ENCODE assay signal across 8 cellular contexts in the genomic region with DNA sequence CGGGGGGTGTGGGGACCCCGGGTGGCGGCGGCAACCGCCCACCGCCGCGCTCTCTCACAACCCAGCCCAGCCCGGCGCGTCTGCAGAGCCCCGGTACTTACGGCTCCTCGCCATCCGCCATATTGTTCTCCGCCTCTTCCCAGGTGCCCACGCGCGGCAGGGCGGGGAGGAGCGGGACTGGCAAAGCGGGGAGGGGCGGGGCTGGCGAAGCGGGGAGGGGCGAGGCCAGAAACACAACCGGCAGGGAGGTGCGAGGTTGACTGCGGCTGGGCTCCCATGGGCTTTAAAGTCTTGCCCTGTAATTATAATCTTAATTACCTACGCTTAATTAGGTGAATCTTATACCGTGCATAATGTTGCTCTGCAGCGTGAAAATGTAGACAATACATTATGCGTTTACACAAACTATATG. TPM values are rescaled to one million over a fixed set of nuclear protein-coding genes. Genes with fewer than 3 reads are reported as not detected.
A peak's percentile ranks its signal among the peaks of the same experiment; 100 is the strongest.
DNase-seq lines count a peak whose midpoint lies in the region; ATAC-seq and TF ChIP-seq lines count a peak whose summit lies in the region.

Gene UBA3 (minus strand): TSS at position 133 of the 412 bp plus-strand sequence. CDS start 12 bp downstream, at position 121.

- no peaks in the 10 kb centered on the region for H3K27me3 Mint-ChIP-seq in activated CD4-positive, alpha-beta memory T cell treated with anti-CD3 and anti-CD28 coated beads for 36 hours

- no peak for TF ChIP-seq POLR2A in lower leg skin (IDR thresholded peaks at IDR 0.05)

- H3K36me3 Mint-ChIP-seq in activated CD4-positive, alpha-beta memory T cell treated with anti-CD3 and anti-CD28 coated beads for 36 hours, result peaks cover 8% of the 10 kb centered on the region

- H3K27ac Mint-ChIP-seq in activated CD4-positive, alpha-beta memory T cell treated with anti-CD3 and anti-CD28 coated beads for 36 hours, result peak within 1 kb of the TSS; percentile 97

- peaks cover 62% of the 10 kb centered on the region for H3K4me1 Mint-ChIP-seq in activated CD4-positive, alpha-beta memory T cell treated with anti-CD3 and anti-CD28 coated beads for 36 hours (ENCODE audit: low read depth)

- H3K9me3 Mint-ChIP-seq in activated CD4-positive, alpha-beta memory T cell treated with anti-CD3 and anti-CD28 coated beads for 36 hours, result no peaks in the 10 kb centered on the region

- WGBS in lower leg skin, 2 donors, result 0 to 1% methylated on average over 32 of the region's 33 CpGs

- H3K27ac ChIP-seq in dorsolateral prefrontal cortex, result peak within 1 kb of the TSS; percentile 54 to 99 (median 92)

- H3K4me3 Mint-ChIP-seq in activated CD4-positive, alpha-beta memory T cell treated with anti-CD3 and anti-CD28 coated beads for 36 hours, result peak within 1 kb of the TSS; percentile 78

- DNase-seq in BE2C, result peak; percentile 95
- peak; percentile 64 for DNase-seq in NCI-H774 (lab: John Stamatoyannopoulos, UW)
- DNase-seq in activated CD4-positive, alpha-beta memory T cell treated with anti-CD3 and anti-CD28 coated beads for 36 hours, result peak; percentile 96
- peak; percentile 86 to 94 (median 92) for DNase-seq in dorsolateral prefrontal cortex
- peak; percentile 90 to 98 for DNase-seq in lower leg skin (ENCODE audit: low spot score in 2 of 2)
- peak; percentile 91 to 95 for DNase-seq in stimulated activated CD4-positive, alpha-beta T cell treated with anti-CD3 and anti-CD28 coated beads, Interleukin-4, amount 100 ng/mL, for 4 hours

- intact Hi-C loops in activated CD4-positive, alpha-beta memory T cell treated with anti-CD3 and anti-CD28 coated beads for 36 hours (cut with micrococcal nuclease), result loop anchor here (1.0 to 5.0 kb wide), 3 partner anchors 15 to 1982 kb away; no protein-coding TSS in a partner anchor
- intact Hi-C loops in dorsolateral prefrontal cortex (cut with DNase I) (no loop called here), lower leg skin (cut with DNase I; ENCODE audit: low total_unique reads) (no loop called here)

- ATAC-seq in GM19324 (IDR thresholded peaks at IDR 0.05; ENCODE audit: low FRiP score, unreplicated experiment) (peak; percentile 57), HG03460 (IDR thresholded peaks at IDR 0.05; ENCODE audit: unreplicated experiment) (peak; percentile 44)

- H3K36me3 ChIP-seq in BE2C, result no peaks in the 10 kb centered on the region; the same call in 1 of the 2 replicates

- H3K4me1 ChIP-seq in BE2C, result no peaks in the 10 kb centered on the region; the same call in 1 of the 2 replicates

- CTCF ChIA-PET in activated CD4-positive, alpha-beta memory T cell treated with anti-CD3 and anti-CD28 coated beads for 36 hours (lab: Charles Lee), result no interaction called here

- POLR2A ChIA-PET in activated CD4-positive, alpha-beta memory T cell treated with anti-CD3 and anti-CD28 coated beads for 36 hours (lab: Charles Lee), result interaction anchor here (1.7 to 6.1 kb wide), 2 partner anchors 13 to 29 kb away, joined by 6 to 81 read pairs; partner anchors contain the start of gene TMF1

- H3K9me3 ChIP-seq in BE2C, result no peaks in the 10 kb centered on the region

- H3K4me3 ChIP-seq in BE2C (ENCODE audit: low read depth, low read length) (peak within 1 kb of the TSS; percentile 81), dorsolateral prefrontal cortex (peak within 1 kb of the TSS; percentile 57 to 98 (median 89)), lower leg skin (ENCODE audit: low read depth, poor library complexity, severe bottlenecking) (peak within 1 kb of the TSS; percentile 85)

- H3K27me3 ChIP-seq in BE2C (no peaks in the 10 kb centered on the region), dorsolateral prefrontal cortex (no peaks in the 10 kb centered on the region)

- TF ChIP-seq CTCF in BE2C (IDR thresholded peaks at IDR 0.05; ENCODE audit: low read depth, low read length) (no peak), dorsolateral prefrontal cortex (IDR thresholded peaks at IDR 0.05 in 54 of 56, conservative IDR thresholded peaks at IDR 0.05 in 2 of 56; ENCODE audit: low read depth in 1 of 56, partially characterized antibody in 56 of 56) (peak in 17 of 56 donors; percentile 7 to 35 (median 13)), lower leg skin (IDR thresholded peaks at IDR 0.05) (no peak)

RNA-seq across cellular contexts. Expression of gene UBA3, which starts in this region (rescaled TPM):
- 58.1 TPM for polyA plus RNA-seq in BE2C (2012; ENCODE audit: insufficient read depth, insufficient read length, low read depth)
- total RNA-seq in activated CD4-positive, alpha-beta memory T cell treated with anti-CD3 and anti-CD28 coated beads for 36 hours, result 10 to 100 TPM; 79.0 to 84.1 TPM
- total RNA-seq in dorsolateral prefrontal cortex, result 10 to 100 TPM; 45.9 to 99.3 (median 65.9) TPM
- 10 to 100 TPM; 33.8 to 54.6 (median 36.6) TPM for total RNA-seq in lower leg skin

Comparison
In these comparisons a context has a peak if more than half of its experiments do, and no peak if none do; other contexts are left out.
1. Peak in every context shown above with its lines: DNase-seq, ATAC-seq, H3K4me3 ChIP-seq and H3K27ac ChIP-seq.